Comparison of ENCODE assay signal across 1 cellular context in the genomic region with DNA sequence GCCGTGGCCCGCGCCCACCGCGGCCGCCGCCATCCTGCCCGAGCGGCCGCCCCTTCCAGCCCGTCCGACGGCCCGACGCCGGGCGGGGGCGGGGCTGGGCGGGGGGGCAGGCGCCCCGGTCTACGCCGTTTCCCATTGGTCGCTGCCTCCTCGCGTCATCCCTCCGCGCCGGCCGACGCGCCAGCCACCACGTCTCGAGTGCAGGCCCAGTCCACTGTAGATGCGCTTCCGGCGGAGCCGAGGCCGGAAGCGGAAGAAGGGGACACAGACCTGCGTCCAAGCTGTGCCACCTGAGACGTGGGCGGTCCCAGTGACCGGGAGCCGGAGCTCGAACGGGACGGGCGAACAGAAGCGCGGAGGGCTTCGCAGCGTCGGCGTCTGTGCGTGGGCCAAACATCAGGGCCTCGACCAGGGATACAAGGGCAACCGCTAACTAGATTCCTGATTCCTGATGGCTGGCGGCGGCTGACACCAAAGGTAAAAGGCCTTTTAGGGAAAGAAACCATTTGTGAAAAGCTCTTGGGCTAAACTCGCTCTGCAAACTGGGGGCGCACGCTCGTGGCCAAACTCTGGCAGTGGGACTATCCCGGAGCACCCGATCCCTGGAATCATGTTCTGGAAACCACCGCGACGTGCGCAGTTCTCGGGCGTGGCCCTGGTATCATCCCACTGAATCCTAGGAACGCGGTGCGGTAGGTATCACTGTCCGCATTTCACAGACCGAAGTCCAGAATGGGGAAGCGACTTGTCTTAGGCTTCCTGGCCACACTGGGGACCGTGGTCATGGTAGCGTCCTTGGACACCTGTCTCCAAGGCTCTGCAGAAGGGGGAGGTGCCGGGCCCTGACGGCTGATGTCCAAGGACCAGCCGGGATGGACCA.
TF ChIP-seq lines count a peak whose summit lies in the region.

TSS of gene SLC35E1 (minus strand) at position 84 of the 880 bp plus-strand sequence. CDS start at position 33, 51 bp downstream.

TF ChIP-seq in K562, 482 proteins besides CTCF, POLR2A, EP300 and RAD21 (continued from another document and continues in another):
- TF ChIP-seq ZBTB26 (CRISPR knock-in tag; IDR thresholded peaks at IDR 0.05) (no peak), ZNF583 (CRISPR knock-in tag; IDR thresholded peaks at IDR 0.05) (no peak), ZNF146 (CRISPR knock-in tag; IDR thresholded peaks at IDR 0.05; ENCODE audit: unreplicated experiment) (no peak), NR2F6 (CRISPR knock-in tag; IDR thresholded peaks at IDR 0.05) (no peak), CEBPZ (IDR thresholded peaks at IDR 0.05; ENCODE audit: borderline replicate concordance, low read depth, low read length) (no peak), ESRRA (IDR thresholded peaks at IDR 0.05; ENCODE audit: borderline replicate concordance, low read depth) (peak; percentile 14), ZFX (CRISPR knock-in tag; IDR thresholded peaks at IDR 0.05) (peak; percentile 87), SIX5 (IDR thresholded peaks at IDR 0.05; ENCODE audit: borderline replicate concordance in 1 of 2, insufficient read depth in 1 of 2, low read depth in 1 of 2, low read length in 2 of 2) (peak; percentile 18 to 48; a peak in 2 of 4 replicates), U2AF1 (optimal IDR thresholded peaks at IDR 0.05; ENCODE audit: low read depth, low read length) (no peak), LARP7 (IDR thresholded peaks at IDR 0.05) (no peak), ZNF3 (CRISPR knock-in tag; IDR thresholded peaks at IDR 0.05) (no peak), ZKSCAN1 (IDR thresholded peaks at IDR 0.05; ENCODE audit: low read depth, low read length) (peak; percentile 55; the same call in 1 of the 2 replicates), FOS (IDR thresholded peaks at IDR 0.05; ENCODE audit: extremely low read depth, insufficient read length) (peak; percentile 44), ZNF655 (CRISPR knock-in tag; IDR thresholded peaks at IDR 0.05) (no peak), DDX20 (tag; IDR thresholded peaks at IDR 0.05; ENCODE audit: low read depth) (no peak), MAFF (IDR thresholded peaks at IDR 0.05; ENCODE audit: low read length) (no peak), MYC (IDR thresholded peaks at IDR 0.05; ENCODE audit: low read depth, low read length) (peak; percentile 77), MYC (CRISPR knock-in tag; IDR thresholded peaks at IDR 0.05; ENCODE audit: borderline replicate concordance, low read depth) (no peak), NR1H2 (CRISPR knock-in tag; IDR thresholded peaks at IDR 0.05) (no peak), ELF2 (CRISPR knock-in tag; IDR thresholded peaks at IDR 0.05) (peak; percentile 89), HDGF (IDR thresholded peaks at IDR 0.05) (no peak), HEY1 (CRISPR knock-in tag; IDR thresholded peaks at IDR 0.05; ENCODE audit: borderline replicate concordance) (no peak), SIRT6 (IDR thresholded peaks at IDR 0.05; ENCODE audit: low read depth, low read length) (no peak), STAT5B (CRISPR knock-in tag; IDR thresholded peaks at IDR 0.05) (no peak), ETV1 (tag; conservative IDR thresholded peaks at IDR 0.05; ENCODE audit: low read depth) (peak; percentile 93), KHSRP (IDR thresholded peaks at IDR 0.05) (peak; percentile 93), CBX8 (IDR thresholded peaks at IDR 0.05; ENCODE audit: borderline replicate concordance, extremely low read depth, low read depth, low read length, poor library complexity, severe bottlenecking) (no peak), ZNF354B (CRISPR knock-in tag; IDR thresholded peaks at IDR 0.05) (no peak), DLX4 (CRISPR knock-in tag; IDR thresholded peaks at IDR 0.05) (no peak), ZNF280A (IDR thresholded peaks at IDR 0.05; ENCODE audit: low read depth, partially characterized antibody) (no peak), MCM7 (IDR thresholded peaks at IDR 0.05) (no peak), BMI1 (IDR thresholded peaks at IDR 0.05; ENCODE audit: low read length) (no peak), NCOA1 (IDR thresholded peaks at IDR 0.05; ENCODE audit: low read depth) (peak; percentile 62; the same call in 1 of the 2 replicates), ZNF445 (CRISPR knock-in tag; IDR thresholded peaks at IDR 0.05; ENCODE audit: low read depth) (no peak), ZNF239 (CRISPR knock-in tag; IDR thresholded peaks at IDR 0.05) (no peak), SMARCA4 (IDR thresholded peaks at IDR 0.05) (no peak), GTF2B (IDR thresholded peaks at IDR 0.05; ENCODE audit: extremely low read depth, insufficient read length) (no peak), RFX7 (CRISPR knock-in tag; IDR thresholded peaks at IDR 0.05) (no peak), TARDBP (IDR thresholded peaks at IDR 0.05) (0 out of 2 replicates have a peak, but pooled peaks have one; percentile 43), BRCA1 (IDR thresholded peaks at IDR 0.05) (no peak), BRCA1 (CRISPR knock-in tag; IDR thresholded peaks at IDR 0.05) (no peak), PKNOX1 (IDR thresholded peaks at IDR 0.05) (no peak), TCF7 (IDR thresholded peaks at IDR 0.05; ENCODE audit: borderline replicate concordance) (no peak)
- TF ChIP-seq, protein P1, sequence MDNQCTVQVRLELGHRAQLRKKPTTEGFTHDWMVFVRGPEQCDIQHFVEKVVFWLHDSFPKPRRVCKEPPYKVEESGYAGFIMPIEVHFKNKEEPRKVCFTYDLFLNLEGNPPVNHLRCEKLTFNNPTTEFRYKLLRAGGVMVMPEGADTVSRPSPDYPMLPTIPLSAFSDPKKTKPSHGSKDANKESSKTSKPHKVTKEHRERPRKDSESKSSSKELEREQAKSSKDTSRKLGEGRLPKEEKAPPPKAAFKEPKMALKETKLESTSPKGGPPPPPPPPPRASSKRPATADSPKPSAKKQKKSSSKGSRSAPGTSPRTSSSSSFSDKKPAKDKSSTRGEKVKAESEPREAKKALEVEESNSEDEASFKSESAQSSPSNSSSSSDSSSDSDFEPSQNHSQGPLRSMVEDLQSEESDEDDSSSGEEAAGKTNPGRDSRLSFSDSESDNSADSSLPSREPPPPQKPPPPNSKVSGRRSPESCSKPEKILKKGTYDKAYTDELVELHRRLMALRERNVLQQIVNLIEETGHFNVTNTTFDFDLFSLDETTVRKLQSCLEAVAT (IDR thresholded peaks at IDR 0.05) = peak in 1 of 2 experiments; percentile 85; a peak in 2 of 4 replicates
- TF ChIP-seq, protein P2, sequence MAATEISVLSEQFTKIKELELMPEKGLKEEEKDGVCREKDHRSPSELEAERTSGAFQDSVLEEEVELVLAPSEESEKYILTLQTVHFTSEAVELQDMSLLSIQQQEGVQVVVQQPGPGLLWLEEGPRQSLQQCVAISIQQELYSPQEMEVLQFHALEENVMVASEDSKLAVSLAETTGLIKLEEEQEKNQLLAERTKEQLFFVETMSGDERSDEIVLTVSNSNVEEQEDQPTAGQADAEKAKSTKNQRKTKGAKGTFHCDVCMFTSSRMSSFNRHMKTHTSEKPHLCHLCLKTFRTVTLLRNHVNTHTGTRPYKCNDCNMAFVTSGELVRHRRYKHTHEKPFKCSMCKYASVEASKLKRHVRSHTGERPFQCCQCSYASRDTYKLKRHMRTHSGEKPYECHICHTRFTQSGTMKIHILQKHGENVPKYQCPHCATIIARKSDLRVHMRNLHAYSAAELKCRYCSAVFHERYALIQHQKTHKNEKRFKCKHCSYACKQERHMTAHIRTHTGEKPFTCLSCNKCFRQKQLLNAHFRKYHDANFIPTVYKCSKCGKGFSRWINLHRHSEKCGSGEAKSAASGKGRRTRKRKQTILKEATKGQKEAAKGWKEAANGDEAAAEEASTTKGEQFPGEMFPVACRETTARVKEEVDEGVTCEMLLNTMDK (IDR thresholded peaks at IDR 0.05; ENCODE audit: borderline replicate concordance, insufficient read depth, low read depth, low read length, poor library complexity, severe bottlenecking) = no peak
- TF ChIP-seq, protein P3, sequence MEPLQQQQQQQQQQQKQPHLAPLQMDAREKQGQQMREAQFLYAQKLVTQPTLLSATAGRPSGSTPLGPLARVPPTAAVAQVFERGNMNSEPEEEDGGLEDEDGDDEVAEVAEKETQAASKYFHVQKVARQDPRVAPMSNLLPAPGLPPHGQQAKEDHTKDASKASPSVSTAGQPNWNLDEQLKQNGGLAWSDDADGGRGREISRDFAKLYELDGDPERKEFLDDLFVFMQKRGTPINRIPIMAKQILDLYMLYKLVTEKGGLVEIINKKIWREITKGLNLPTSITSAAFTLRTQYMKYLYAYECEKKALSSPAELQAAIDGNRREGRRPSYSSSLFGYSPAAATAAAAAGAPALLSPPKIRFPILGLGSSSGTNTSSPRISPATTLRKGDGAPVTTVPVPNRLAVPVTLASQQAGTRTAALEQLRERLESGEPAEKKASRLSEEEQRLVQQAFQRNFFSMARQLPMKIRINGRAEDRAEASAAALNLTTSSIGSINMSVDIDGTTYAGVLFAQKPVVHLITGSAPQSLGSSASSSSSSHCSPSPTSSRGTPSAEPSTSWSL (CRISPR knock-in tag; IDR thresholded peaks at IDR 0.05; ENCODE audit: borderline replicate concordance) = no peak
